ENCODE assay signal across 13 cellular contexts in genomic region chr16:57383276-57384247, GRCh38. TPM values are rescaled to one million over a fixed set of nuclear protein-coding genes. Genes with fewer than 3 reads are reported as not detected.
DNase-seq lines count a peak whose midpoint lies in the region; ATAC-seq, FAIRE-seq and TF ChIP-seq lines count a peak whose summit lies in the region.
"Had no signal": no experiment of that assay in that cellular context is flagged by ENCODE, and none has a peak within 500 bp of the region (broad histone marks: within the 10 kb centered on the region; RNA-seq: fewer than 3 reads in every experiment).

No MANE protein-coding gene starts in this region.

- TF ChIP-seq CTCF in chondrocyte (IDR thresholded peaks at IDR 0.05) (no peak), right lobe of liver (IDR thresholded peaks at IDR 0.05) (no peak)

- peaks cover 0 to 12% (median 2%) of the 10 kb centered on the region in 4 donors for H3K4me1 ChIP-seq in right lobe of liver
- H3K4me1 ChIP-seq: psoas muscle had no signal

- H3K36me3 ChIP-seq in right lobe of liver: peaks cover 0 to 10% (median under 1%) of the 10 kb centered on the region in 4 donors

- no peaks in the 10 kb centered on the region for H3K9me3 ChIP-seq in right lobe of liver
- H3K9me3 ChIP-seq: psoas muscle had no signal

- no peak overlapping the region for H3K27ac ChIP-seq in right lobe of liver
- H3K27ac ChIP-seq: psoas muscle, VCaP had no signal

- CTCF ChIA-PET in activated CD4-positive, alpha-beta T cell treated with anti-CD3 and anti-CD28 coated beads for 36 hours (lab: Charles Lee): no interaction called here

- no peak overlapping the region for H3K4me3 ChIP-seq in right lobe of liver
- H3K4me3 ChIP-seq: psoas muscle had no signal

- peak overlapping the region; percentile 52 for H3K27ac Mint-ChIP-seq in chondrocyte (ENCODE audit: unreplicated experiment)
- H3K27ac Mint-ChIP-seq in activated T-cell treated with anti-CD3 and anti-CD28 coated beads, Interleukin-2, amount 50 U/mL, for 72 hours: no peak overlapping the region
- no peak overlapping the region for H3K27ac Mint-ChIP-seq in activated CD4-positive, alpha-beta T cell treated with anti-CD3 and anti-CD28 coated beads for 36 hours

- no peak overlapping the region for H3K4me3 Mint-ChIP-seq in chondrocyte (ENCODE audit: unreplicated experiment)
- no peak overlapping the region for H3K4me3 Mint-ChIP-seq in activated T-cell treated with anti-CD3 and anti-CD28 coated beads, Interleukin-2, amount 50 U/mL, for 72 hours
- H3K4me3 Mint-ChIP-seq in activated CD4-positive, alpha-beta T cell treated with anti-CD3 and anti-CD28 coated beads for 36 hours: no peak overlapping the region
- H3K4me3 Mint-ChIP-seq: CD4-positive, CD25-positive, alpha-beta regulatory T cell had no signal

- peaks cover 48% of the 10 kb centered on the region for H3K4me1 Mint-ChIP-seq in chondrocyte (ENCODE audit: low read depth)
- H3K4me1 Mint-ChIP-seq in activated T-cell treated with anti-CD3 and anti-CD28 coated beads, Interleukin-2, amount 50 U/mL, for 72 hours (ENCODE audit: low read depth): peaks cover 22% of the 10 kb centered on the region
- H3K4me1 Mint-ChIP-seq in activated CD4-positive, alpha-beta T cell treated with anti-CD3 and anti-CD28 coated beads for 36 hours: peaks cover 4% of the 10 kb centered on the region

- H3K27me3 ChIP-seq in right lobe of liver: no peaks in the 10 kb centered on the region

- no peaks in the 10 kb centered on the region for H3K27me3 Mint-ChIP-seq in chondrocyte (ENCODE audit: low read depth)
- peaks cover 6% of the 10 kb centered on the region for H3K27me3 Mint-ChIP-seq in activated T-cell treated with anti-CD3 and anti-CD28 coated beads, Interleukin-2, amount 50 U/mL, for 72 hours (ENCODE audit: low read depth)
- H3K27me3 Mint-ChIP-seq in activated CD4-positive, alpha-beta T cell treated with anti-CD3 and anti-CD28 coated beads for 36 hours: no peaks in the 10 kb centered on the region
- H3K27me3 Mint-ChIP-seq: CD4-positive, CD25-positive, alpha-beta regulatory T cell had no signal

- DNase-seq in ACHN (peak; percentile 40), HTR-8/SVneo (ENCODE audit: insufficient read length, low spot score) (peak; percentile 65), chondrocyte (ENCODE audit: low spot score) (no peak), right lobe of liver (no peak), MV-4-11 (lab: John Stamatoyannopoulos, UW) (no peak)
- no peak for DNase-seq in activated T-cell treated with anti-CD3 and anti-CD28 coated beads, Interleukin-2, amount 50 U/mL, for 72 hours
- DNase-seq in activated T-cell treated with anti-CD3 and anti-CD28 coated beads, Interleukin-2, amount 50 U/mL, for 1 hour: no peak
- no peak for DNase-seq in activated CD4-positive, alpha-beta T cell treated with anti-CD3 and anti-CD28 coated beads for 36 hours
- DNase-seq: CD4-positive, CD25-positive, alpha-beta regulatory T cell; hippocampal formation; NCI-H69 had no signal

- no peaks in the 10 kb centered on the region for H3K9me3 Mint-ChIP-seq in chondrocyte (ENCODE audit: low read depth)
- no peaks in the 10 kb centered on the region for H3K9me3 Mint-ChIP-seq in activated T-cell treated with anti-CD3 and anti-CD28 coated beads, Interleukin-2, amount 50 U/mL, for 72 hours
- H3K9me3 Mint-ChIP-seq in activated CD4-positive, alpha-beta T cell treated with anti-CD3 and anti-CD28 coated beads for 36 hours (ENCODE audit: low read depth): no peaks in the 10 kb centered on the region
- H3K9me3 Mint-ChIP-seq: CD4-positive, CD25-positive, alpha-beta regulatory T cell had no signal

- FAIRE-seq in HTR-8/SVneo (lab: Jason Lieb, UNC): no peak

- in situ Hi-C loops in ACHN (cut with HindIII; ENCODE audit: low pct_ligation_motif_present, low pct_unique_long_range_greater_than_20kb, low sequenced_read_pairs): no loop called here

- H3K36me3 Mint-ChIP-seq in chondrocyte (ENCODE audit: low read depth): peaks cover 14% of the 10 kb centered on the region
- no peaks in the 10 kb centered on the region for H3K36me3 Mint-ChIP-seq in activated T-cell treated with anti-CD3 and anti-CD28 coated beads, Interleukin-2, amount 50 U/mL, for 72 hours (ENCODE audit: insufficient read depth in 2 of 2)
- H3K36me3 Mint-ChIP-seq in activated CD4-positive, alpha-beta T cell treated with anti-CD3 and anti-CD28 coated beads for 36 hours (ENCODE audit: low read depth): no peaks in the 10 kb centered on the region
- H3K36me3 Mint-ChIP-seq: CD4-positive, CD25-positive, alpha-beta regulatory T cell had no signal

- ATAC-seq in right lobe of liver: peak in 3 of 4 donors; percentile 15 to 18 (median 18)
- no peak for ATAC-seq in activated T-cell treated with anti-CD3 and anti-CD28 coated beads, Interleukin-2, amount 50 U/mL, for 72 hours (replicated peaks in 1 of 2)
- no peak for ATAC-seq in activated CD4-positive, alpha-beta T cell treated with anti-CD3 and anti-CD28 coated beads for 36 hours
- ATAC-seq: psoas muscle had no signal

- POLR2A ChIA-PET in activated CD4-positive, alpha-beta T cell treated with anti-CD3 and anti-CD28 coated beads for 36 hours (lab: Charles Lee): no interaction called here

- WGBS in right lobe of liver (ENCODE audit: insufficient coverage, low coverage, low lambda C conversion rate, missing lambda C conversion rate): 78% methylated on average over 5 of the region's 8 CpGs

- intact Hi-C loops in right lobe of liver (cut with DNase I): no loop called here
- intact Hi-C loops in activated CD4-positive, alpha-beta T cell treated with anti-CD3 and anti-CD28 coated beads for 36 hours (cut with DNase I, micrococcal nuclease): no loop called here

- TF ChIP-seq POLR2A in right lobe of liver (IDR thresholded peaks at IDR 0.05): no peak

RNA-seq across cellular contexts. Expression of gene CX3CL1, which starts 11.3 kb away (rescaled TPM):
- total RNA-seq in chondrocyte (11.2 to 47.9 TPM (median 46.0 TPM) in 3 replicates), right lobe of liver (10 to 100 TPM in 3 of 6 experiments, 1 to 10 TPM in 3; 3.3 to 20.5 (median 9.8) TPM)
- not detected for total RNA-seq in activated T-cell treated with anti-CD3 and anti-CD28 coated beads, Interleukin-2, amount 50 U/mL, for 72 hours
- not detected for total RNA-seq in activated CD4-positive, alpha-beta T cell treated with anti-CD3 and anti-CD28 coated beads for 36 hours

RNA-seq across cellular contexts. Expression of gene CCL17, which starts 21.0 kb away (rescaled TPM):
- total RNA-seq in chondrocyte (not detected in 3 replicates), right lobe of liver (not detected)
- total RNA-seq in activated T-cell treated with anti-CD3 and anti-CD28 coated beads, Interleukin-2, amount 50 U/mL, for 72 hours: 1 to 10 TPM; 1.3 to 7.4 TPM
- total RNA-seq in activated CD4-positive, alpha-beta T cell treated with anti-CD3 and anti-CD28 coated beads for 36 hours: 1 to 10 TPM; 1.2 to 1.4 TPM
- total RNA-seq: CD4-positive, CD25-positive, alpha-beta regulatory T cell; psoas muscle had no signal

RNA-seq across cellular contexts. Expression of gene CCL22, which starts 25.0 kb away (rescaled TPM):
- total RNA-seq in chondrocyte: not detected in 3 replicates
- total RNA-seq in right lobe of liver: under 1 TPM in 2 of 6 experiments, not detected in 4; 0.12 to 0.16 TPM
- total RNA-seq in activated T-cell treated with anti-CD3 and anti-CD28 coated beads, Interleukin-2, amount 50 U/mL, for 72 hours: 1 to 10 TPM; 4.6 to 8.0 TPM
- total RNA-seq in activated CD4-positive, alpha-beta T cell treated with anti-CD3 and anti-CD28 coated beads for 36 hours: under 1 TPM; 0.72 to 0.91 TPM
- total RNA-seq: CD4-positive, CD25-positive, alpha-beta regulatory T cell had no signal

Comparison
In these comparisons a context has a peak if more than half of its experiments do, and no peak if none do; other contexts are left out.
1. DNase-seq: peak in ACHN (single experiment) and HTR-8/SVneo (single experiment); none in chondrocyte (single experiment), right lobe of liver (0 of 3), MV-4-11 (single experiment), activated T-cell treated with anti-CD3 and anti-CD28 coated beads, Interleukin-2, amount 50 U/mL, for 72 hours (0 of 2), activated T-cell treated with anti-CD3 and anti-CD28 coated beads, Interleukin-2, amount 50 U/mL, for 1 hour (single experiment) and activated CD4-positive, alpha-beta T cell treated with anti-CD3 and anti-CD28 coated beads for 36 hours (single experiment).
2. ATAC-seq: peak in right lobe of liver (3 of 4); none in activated T-cell treated with anti-CD3 and anti-CD28 coated beads, Interleukin-2, amount 50 U/mL, for 72 hours (0 of 2) and activated CD4-positive, alpha-beta T cell treated with anti-CD3 and anti-CD28 coated beads for 36 hours (single experiment).
3. RNA of gene CX3CL1, which starts 11.3 kb away (total RNA-seq): 11.2 to 47.9 TPM in chondrocyte and 3.3 to 20.5 TPM in right lobe of liver; not detected in activated CD4-positive, alpha-beta T cell treated with anti-CD3 and anti-CD28 coated beads for 36 hours and not detected in activated T-cell treated with anti-CD3 and anti-CD28 coated beads, Interleukin-2, amount 50 U/mL, for 72 hours; every median in the first group is over 4 times any median in the second.